ENCODE assay signal across 1 cellular context in the genomic region with DNA sequence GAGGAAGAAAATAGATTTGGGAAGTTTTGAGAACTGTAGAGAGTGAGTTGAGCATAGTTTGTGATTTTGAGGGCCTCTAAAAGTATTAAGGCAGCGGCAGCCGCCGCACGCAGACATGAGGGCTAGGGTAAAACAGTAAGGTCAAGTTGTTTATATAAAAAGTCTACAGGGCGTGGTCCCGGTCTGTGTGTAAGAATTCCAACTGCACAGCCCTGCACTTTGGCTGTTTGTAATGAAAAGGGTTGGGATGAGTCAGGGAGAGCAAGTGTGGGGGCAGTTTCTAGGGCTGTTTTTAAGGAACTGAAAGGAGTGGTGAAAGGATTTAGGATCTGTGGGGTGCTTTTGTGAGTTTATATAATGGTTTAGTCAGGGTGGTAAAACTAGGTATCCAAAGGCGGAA.
TF ChIP-seq lines count a peak whose summit lies in the region.

No MANE protein-coding gene starts in this region.

TF ChIP-seq in A549, 52 proteins besides CTCF, POLR2A, EP300 and RAD21 (continued from another document):
- TF ChIP-seq, protein P1, sequence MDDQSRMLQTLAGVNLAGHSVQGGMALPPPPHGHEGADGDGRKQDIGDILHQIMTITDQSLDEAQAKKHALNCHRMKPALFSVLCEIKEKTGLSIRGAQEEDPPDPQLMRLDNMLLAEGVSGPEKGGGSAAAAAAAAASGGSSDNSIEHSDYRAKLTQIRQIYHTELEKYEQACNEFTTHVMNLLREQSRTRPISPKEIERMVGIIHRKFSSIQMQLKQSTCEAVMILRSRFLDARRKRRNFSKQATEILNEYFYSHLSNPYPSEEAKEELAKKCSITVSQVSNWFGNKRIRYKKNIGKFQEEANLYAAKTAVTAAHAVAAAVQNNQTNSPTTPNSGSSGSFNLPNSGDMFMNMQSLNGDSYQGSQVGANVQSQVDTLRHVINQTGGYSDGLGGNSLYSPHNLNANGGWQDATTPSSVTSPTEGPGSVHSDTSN (IDR thresholded peaks at IDR 0.05), result no peak
- TF ChIP-seq CBX2 (IDR thresholded peaks at IDR 0.05; ENCODE audit: borderline replicate concordance, low read depth) (no peak), SREBF2 (IDR thresholded peaks at IDR 0.05) (no peak), CEBPB (IDR thresholded peaks at IDR 0.05) (no peak), CHD2 (IDR thresholded peaks at IDR 0.05; ENCODE audit: low read length, partially characterized antibody) (no peak), EHMT2 (IDR thresholded peaks at IDR 0.05; ENCODE audit: low read depth) (no peak), ZNF302 (CRISPR knock-in tag; IDR thresholded peaks at IDR 0.05) (no peak)
- TF ChIP-seq, protein P2, sequence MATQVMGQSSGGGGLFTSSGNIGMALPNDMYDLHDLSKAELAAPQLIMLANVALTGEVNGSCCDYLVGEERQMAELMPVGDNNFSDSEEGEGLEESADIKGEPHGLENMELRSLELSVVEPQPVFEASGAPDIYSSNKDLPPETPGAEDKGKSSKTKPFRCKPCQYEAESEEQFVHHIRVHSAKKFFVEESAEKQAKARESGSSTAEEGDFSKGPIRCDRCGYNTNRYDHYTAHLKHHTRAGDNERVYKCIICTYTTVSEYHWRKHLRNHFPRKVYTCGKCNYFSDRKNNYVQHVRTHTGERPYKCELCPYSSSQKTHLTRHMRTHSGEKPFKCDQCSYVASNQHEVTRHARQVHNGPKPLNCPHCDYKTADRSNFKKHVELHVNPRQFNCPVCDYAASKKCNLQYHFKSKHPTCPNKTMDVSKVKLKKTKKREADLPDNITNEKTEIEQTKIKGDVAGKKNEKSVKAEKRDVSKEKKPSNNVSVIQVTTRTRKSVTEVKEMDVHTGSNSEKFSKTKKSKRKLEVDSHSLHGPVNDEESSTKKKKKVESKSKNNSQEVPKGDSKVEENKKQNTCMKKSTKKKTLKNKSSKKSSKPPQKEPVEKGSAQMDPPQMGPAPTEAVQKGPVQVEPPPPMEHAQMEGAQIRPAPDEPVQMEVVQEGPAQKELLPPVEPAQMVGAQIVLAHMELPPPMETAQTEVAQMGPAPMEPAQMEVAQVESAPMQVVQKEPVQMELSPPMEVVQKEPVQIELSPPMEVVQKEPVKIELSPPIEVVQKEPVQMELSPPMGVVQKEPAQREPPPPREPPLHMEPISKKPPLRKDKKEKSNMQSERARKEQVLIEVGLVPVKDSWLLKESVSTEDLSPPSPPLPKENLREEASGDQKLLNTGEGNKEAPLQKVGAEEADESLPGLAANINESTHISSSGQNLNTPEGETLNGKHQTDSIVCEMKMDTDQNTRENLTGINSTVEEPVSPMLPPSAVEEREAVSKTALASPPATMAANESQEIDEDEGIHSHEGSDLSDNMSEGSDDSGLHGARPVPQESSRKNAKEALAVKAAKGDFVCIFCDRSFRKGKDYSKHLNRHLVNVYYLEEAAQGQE (IDR thresholded peaks at IDR 0.05), result no peak
TF ChIP-seq in A549: peak in this region for 0.
